In the genomic region with DNA sequence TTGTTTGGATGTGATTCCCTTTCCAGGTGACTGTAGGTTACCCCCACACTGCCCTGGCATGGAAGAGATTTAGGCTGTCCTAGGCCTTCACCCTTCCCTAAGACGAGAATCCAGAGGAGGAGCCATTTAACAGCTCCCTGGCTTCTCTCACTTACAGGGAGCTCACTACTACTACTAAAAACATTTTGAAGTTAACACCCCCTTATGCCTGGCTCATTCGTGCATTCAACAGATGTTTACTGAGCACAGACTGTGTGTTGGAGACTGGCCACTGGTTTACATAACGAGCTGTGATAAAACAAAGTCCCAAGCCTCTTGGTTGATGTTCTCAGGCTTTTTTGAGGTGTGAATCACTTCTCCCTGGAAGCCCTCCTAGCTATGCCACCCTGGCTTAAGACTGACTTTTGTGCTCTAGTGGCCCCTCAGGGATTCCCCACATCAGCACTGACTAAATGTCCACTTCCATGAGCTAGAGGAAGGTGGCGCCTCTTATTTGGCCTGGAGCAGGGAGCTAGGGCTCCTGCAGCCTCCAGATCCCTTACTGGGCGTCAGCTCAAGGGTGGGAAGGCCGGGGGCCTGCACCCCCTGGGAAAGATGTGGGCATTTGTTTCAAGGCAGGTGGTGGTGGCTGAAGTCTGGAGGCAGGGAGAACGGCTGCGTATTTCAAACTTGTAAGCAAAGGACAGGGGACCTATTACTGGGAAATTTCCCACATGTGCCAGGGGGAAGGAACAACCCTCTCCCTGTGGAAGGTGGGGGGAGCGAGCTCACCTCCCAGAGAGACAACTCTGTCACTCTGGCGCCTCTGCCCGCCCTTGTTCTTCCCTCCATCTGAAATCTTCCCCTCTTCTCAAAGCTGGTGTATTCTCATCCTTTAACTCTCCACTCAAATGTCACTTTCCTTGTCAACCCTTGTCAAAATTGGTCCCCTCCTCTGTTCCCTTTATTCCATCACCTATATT, we compare ENCODE assay signal across 1 cellular context.
A peak's percentile ranks its signal among the peaks of the same experiment; 100 is the strongest.
TF ChIP-seq lines count a peak whose summit lies in the region.

No MANE protein-coding gene starts in this region.

TF ChIP-seq in HepG2, 621 proteins besides CTCF, POLR2A, EP300 and RAD21 (continued from another document):
- TF ChIP-seq KDM3A (CRISPR knock-in tag; IDR thresholded peaks at IDR 0.05; ENCODE audit: low read depth) (peak; percentile 58; the same call in 1 of the 2 replicates), MAZ (IDR thresholded peaks at IDR 0.05; ENCODE audit: borderline replicate concordance, low read depth, low read length) (0 out of 2 replicates have a peak, but pooled peaks have one; percentile 33), MAZ (CRISPR knock-in tag; IDR thresholded peaks at IDR 0.05; ENCODE audit: low read depth) (peak; percentile 21; the same call in 1 of the 2 replicates), SMC3 (IDR thresholded peaks at IDR 0.05; ENCODE audit: low read length) (peak; percentile 58), BHLHE40 (IDR thresholded peaks at IDR 0.05; ENCODE audit: low read length) (0 out of 2 replicates have a peak, but pooled peaks have one; percentile 11), FOXO1 (CRISPR knock-in tag; IDR thresholded peaks at IDR 0.05) (no peak), KAT8 (CRISPR knock-in tag; IDR thresholded peaks at IDR 0.05) (peak; percentile 43; the same call in 1 of the 2 replicates), SAP130 (CRISPR knock-in tag; IDR thresholded peaks at IDR 0.05; ENCODE audit: low read depth) (peak; percentile 49), ERF (CRISPR knock-in tag; IDR thresholded peaks at IDR 0.05) (peak; percentile 48; the same call in 1 of the 2 replicates), MIER2 (CRISPR knock-in tag; IDR thresholded peaks at IDR 0.05) (0 out of 2 replicates have a peak, but pooled peaks have one; percentile 41), ZFY (CRISPR knock-in tag; IDR thresholded peaks at IDR 0.05) (peak; percentile 42; the same call in 1 of the 2 replicates), MED8 (CRISPR knock-in tag; IDR thresholded peaks at IDR 0.05; ENCODE audit: insufficient replicate concordance) (no peak), ZBTB21 (CRISPR knock-in tag; IDR thresholded peaks at IDR 0.05) (no peak), DNMT3B (CRISPR knock-in tag; conservative IDR thresholded peaks at IDR 0.05) (0 out of 2 replicates have a peak, but pooled peaks have one; percentile 62), NFATC3 (CRISPR knock-in tag; IDR thresholded peaks at IDR 0.05) (0 out of 2 replicates have a peak, but pooled peaks have one; percentile 7), ZNF232 (CRISPR knock-in tag; IDR thresholded peaks at IDR 0.05; ENCODE audit: borderline replicate concordance) (0 out of 2 replicates have a peak, but pooled peaks have one; percentile 8), ZNF703 (CRISPR knock-in tag; IDR thresholded peaks at IDR 0.05; ENCODE audit: borderline replicate concordance) (no peak), FOSL2 (CRISPR knock-in tag; IDR thresholded peaks at IDR 0.05) (peak; percentile 50; the same call in 1 of the 2 replicates), ZNF614 (CRISPR knock-in tag; IDR thresholded peaks at IDR 0.05; ENCODE audit: borderline replicate concordance) (no peak), GATAD2A (CRISPR knock-in tag; IDR thresholded peaks at IDR 0.05) (0 out of 2 replicates have a peak, but pooled peaks have one; percentile 23), MED1 (CRISPR knock-in tag; IDR thresholded peaks at IDR 0.05) (peak; percentile 45; the same call in 1 of the 2 replicates), KDM2A (CRISPR knock-in tag; IDR thresholded peaks at IDR 0.05; ENCODE audit: borderline replicate concordance, low read depth) (peak; percentile 53), ZNF543 (CRISPR knock-in tag; IDR thresholded peaks at IDR 0.05) (0 out of 2 replicates have a peak, but pooled peaks have one; percentile 32), ZBTB20 (CRISPR knock-in tag; IDR thresholded peaks at IDR 0.05; ENCODE audit: borderline replicate concordance, low read depth) (no peak)
- TF ChIP-seq, protein P1, sequence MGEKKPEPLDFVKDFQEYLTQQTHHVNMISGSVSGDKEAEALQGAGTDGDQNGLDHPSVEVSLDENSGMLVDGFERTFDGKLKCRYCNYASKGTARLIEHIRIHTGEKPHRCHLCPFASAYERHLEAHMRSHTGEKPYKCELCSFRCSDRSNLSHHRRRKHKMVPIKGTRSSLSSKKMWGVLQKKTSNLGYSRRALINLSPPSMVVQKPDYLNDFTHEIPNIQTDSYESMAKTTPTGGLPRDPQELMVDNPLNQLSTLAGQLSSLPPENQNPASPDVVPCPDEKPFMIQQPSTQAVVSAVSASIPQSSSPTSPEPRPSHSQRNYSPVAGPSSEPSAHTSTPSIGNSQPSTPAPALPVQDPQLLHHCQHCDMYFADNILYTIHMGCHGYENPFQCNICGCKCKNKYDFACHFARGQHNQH (CRISPR knock-in tag; IDR thresholded peaks at IDR 0.05), result peak; percentile 64; the same call in 1 of the 2 replicates
- TF ChIP-seq, protein P2, sequence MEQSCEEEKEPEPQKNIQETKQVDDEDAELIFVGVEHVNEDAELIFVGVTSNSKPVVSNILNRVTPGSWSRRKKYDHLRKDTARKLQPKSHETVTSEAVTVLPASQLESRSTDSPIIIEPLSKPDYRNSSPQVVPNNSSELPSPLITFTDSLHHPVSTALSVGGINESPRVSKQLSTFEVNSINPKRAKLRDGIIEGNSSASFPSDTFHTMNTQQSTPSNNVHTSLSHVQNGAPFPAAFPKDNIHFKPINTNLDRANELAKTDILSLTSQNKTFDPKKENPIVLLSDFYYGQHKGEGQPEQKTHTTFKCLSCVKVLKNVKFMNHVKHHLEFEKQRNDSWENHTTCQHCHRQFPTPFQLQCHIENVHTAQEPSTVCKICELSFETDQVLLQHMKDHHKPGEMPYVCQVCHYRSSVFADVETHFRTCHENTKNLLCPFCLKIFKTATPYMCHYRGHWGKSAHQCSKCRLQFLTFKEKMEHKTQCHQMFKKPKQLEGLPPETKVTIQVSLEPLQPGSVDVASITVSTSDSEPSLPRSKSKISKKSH (CRISPR knock-in tag; IDR thresholded peaks at IDR 0.05; ENCODE audit: borderline replicate concordance), result peak; percentile 53; the same call in 1 of the 2 replicates
- TF ChIP-seq, protein P3, sequence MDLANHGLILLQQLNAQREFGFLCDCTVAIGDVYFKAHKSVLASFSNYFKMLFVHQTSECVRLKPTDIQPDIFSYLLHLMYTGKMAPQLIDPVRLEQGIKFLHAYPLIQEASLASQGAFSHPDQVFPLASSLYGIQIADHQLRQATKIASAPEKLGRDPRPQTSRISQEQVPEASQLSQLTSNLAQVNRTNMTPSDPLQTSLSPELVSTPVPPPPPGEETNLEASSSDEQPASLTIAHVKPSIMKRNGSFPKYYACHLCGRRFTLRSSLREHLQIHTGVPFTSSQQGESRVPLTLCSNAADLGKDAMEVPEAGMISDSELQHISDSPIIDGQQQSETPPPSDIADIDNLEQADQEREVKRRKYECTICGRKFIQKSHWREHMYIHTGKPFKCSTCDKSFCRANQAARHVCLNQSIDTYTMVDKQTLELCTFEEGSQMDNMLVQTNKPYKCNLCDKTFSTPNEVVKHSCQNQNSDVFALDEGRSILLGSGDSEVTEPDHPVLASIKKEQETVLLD (CRISPR knock-in tag; IDR thresholded peaks at IDR 0.05; ENCODE audit: low read depth), result no peak
- TF ChIP-seq, protein P4, sequence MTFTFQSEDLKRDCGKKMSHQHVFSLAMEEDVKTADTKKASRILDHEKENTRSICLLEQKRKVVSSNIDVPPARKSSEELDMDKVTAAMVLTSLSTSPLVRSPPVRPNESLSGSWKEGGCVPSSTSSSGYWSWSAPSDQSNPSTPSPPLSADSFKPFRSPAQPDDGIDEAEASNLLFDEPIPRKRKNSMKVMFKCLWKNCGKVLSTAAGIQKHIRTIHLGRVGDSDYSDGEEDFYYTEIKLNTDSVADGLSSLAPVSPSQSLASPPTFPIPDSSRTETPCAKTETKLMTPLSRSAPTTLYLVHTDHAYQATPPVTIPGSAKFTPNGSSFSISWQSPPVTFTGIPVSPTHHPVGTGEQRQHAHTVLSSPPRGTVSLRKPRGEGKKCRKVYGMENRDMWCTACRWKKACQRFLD (CRISPR knock-in tag; IDR thresholded peaks at IDR 0.05; ENCODE audit: borderline replicate concordance), result 0 out of 2 replicates have a peak, but pooled peaks have one; percentile 40
- TF ChIP-seq, protein P5, sequence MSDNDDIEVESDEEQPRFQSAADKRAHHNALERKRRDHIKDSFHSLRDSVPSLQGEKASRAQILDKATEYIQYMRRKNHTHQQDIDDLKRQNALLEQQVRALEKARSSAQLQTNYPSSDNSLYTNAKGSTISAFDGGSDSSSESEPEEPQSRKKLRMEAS (IDR thresholded peaks at IDR 0.05), result no peak
- TF ChIP-seq, protein P6, sequence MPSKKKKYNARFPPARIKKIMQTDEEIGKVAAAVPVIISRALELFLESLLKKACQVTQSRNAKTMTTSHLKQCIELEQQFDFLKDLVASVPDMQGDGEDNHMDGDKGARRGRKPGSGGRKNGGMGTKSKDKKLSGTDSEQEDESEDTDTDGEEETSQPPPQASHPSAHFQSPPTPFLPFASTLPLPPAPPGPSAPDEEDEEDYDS (CRISPR knock-in tag; IDR thresholded peaks at IDR 0.05), result 0 out of 2 replicates have a peak, but pooled peaks have one; percentile 24
- TF ChIP-seq, protein P7, sequence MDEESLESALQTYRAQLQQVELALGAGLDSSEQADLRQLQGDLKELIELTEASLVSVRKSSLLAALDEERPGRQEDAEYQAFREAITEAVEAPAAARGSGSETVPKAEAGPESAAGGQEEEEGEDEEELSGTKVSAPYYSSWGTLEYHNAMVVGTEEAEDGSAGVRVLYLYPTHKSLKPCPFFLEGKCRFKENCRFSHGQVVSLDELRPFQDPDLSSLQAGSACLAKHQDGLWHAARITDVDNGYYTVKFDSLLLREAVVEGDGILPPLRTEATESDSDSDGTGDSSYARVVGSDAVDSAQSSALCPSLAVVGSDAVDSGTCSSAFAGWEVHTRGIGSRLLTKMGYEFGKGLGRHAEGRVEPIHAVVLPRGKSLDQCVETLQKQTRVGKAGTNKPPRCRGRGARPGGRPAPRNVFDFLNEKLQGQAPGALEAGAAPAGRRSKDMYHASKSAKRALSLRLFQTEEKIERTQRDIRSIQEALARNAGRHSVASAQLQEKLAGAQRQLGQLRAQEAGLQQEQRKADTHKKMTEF (CRISPR knock-in tag; IDR thresholded peaks at IDR 0.05), result peak; percentile 56; the same call in 1 of the 2 replicates
- TF ChIP-seq, protein P8, sequence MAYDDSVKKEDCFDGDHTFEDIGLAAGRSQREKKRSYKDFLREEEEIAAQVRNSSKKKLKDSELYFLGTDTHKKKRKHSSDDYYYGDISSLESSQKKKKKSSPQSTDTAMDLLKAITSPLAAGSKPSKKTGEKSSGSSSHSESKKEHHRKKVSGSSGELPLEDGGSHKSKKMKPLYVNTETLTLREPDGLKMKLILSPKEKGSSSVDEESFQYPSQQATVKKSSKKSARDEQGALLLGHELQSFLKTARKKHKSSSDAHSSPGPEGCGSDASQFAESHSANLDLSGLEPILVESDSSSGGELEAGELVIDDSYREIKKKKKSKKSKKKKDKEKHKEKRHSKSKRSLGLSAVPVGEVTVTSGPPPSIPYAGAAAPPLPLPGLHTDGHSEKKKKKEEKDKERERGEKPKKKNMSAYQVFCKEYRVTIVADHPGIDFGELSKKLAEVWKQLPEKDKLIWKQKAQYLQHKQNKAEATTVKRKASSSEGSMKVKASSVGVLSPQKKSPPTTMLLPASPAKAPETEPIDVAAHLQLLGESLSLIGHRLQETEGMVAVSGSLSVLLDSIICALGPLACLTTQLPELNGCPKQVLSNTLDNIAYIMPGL (CRISPR knock-in tag; IDR thresholded peaks at IDR 0.05; ENCODE audit: borderline replicate concordance in 1 of 2, low read depth in 1 of 2), result peak; percentile 56 to 58; a peak in 2 of 4 replicates
- TF ChIP-seq, protein P9, sequence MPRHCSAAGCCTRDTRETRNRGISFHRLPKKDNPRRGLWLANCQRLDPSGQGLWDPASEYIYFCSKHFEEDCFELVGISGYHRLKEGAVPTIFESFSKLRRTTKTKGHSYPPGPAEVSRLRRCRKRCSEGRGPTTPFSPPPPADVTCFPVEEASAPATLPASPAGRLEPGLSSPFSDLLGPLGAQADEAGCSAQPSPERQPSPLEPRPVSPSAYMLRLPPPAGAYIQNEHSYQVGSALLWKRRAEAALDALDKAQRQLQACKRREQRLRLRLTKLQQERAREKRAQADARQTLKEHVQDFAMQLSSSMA (CRISPR knock-in tag; IDR thresholded peaks at IDR 0.05), result 0 out of 2 replicates have a peak, but pooled peaks have one; percentile 48
